1 cellular context compared by ENCODE assay signal in genomic region chr16:79008036-79008868, GRCh38.
TF ChIP-seq lines count a peak whose summit lies in the region.

No MANE protein-coding gene starts in this region.

TF ChIP-seq in K562, 482 proteins besides CTCF, POLR2A, EP300 and RAD21 (continued from another document):
- TF ChIP-seq, protein P1, sequence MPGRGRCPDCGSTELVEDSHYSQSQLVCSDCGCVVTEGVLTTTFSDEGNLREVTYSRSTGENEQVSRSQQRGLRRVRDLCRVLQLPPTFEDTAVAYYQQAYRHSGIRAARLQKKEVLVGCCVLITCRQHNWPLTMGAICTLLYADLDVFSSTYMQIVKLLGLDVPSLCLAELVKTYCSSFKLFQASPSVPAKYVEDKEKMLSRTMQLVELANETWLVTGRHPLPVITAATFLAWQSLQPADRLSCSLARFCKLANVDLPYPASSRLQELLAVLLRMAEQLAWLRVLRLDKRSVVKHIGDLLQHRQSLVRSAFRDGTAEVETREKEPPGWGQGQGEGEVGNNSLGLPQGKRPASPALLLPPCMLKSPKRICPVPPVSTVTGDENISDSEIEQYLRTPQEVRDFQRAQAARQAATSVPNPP (IDR thresholded peaks at IDR 0.05; ENCODE audit: borderline replicate concordance, insufficient read depth, insufficient read length) = no peak
- TF ChIP-seq SUPT5H (IDR thresholded peaks at IDR 0.05) (no peak), FOXO4 (CRISPR knock-in tag; IDR thresholded peaks at IDR 0.05) (no peak), RUNX1 (IDR thresholded peaks at IDR 0.05; ENCODE audit: low read depth) (no peak), NR2C2 (CRISPR knock-in tag; IDR thresholded peaks at IDR 0.05) (no peak), NR2C2 (tag; IDR thresholded peaks at IDR 0.05) (no peak)
- TF ChIP-seq, protein P2, sequence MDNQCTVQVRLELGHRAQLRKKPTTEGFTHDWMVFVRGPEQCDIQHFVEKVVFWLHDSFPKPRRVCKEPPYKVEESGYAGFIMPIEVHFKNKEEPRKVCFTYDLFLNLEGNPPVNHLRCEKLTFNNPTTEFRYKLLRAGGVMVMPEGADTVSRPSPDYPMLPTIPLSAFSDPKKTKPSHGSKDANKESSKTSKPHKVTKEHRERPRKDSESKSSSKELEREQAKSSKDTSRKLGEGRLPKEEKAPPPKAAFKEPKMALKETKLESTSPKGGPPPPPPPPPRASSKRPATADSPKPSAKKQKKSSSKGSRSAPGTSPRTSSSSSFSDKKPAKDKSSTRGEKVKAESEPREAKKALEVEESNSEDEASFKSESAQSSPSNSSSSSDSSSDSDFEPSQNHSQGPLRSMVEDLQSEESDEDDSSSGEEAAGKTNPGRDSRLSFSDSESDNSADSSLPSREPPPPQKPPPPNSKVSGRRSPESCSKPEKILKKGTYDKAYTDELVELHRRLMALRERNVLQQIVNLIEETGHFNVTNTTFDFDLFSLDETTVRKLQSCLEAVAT (IDR thresholded peaks at IDR 0.05) = no peak
